12 cellular contexts compared by ENCODE assay signal in the genomic region with DNA sequence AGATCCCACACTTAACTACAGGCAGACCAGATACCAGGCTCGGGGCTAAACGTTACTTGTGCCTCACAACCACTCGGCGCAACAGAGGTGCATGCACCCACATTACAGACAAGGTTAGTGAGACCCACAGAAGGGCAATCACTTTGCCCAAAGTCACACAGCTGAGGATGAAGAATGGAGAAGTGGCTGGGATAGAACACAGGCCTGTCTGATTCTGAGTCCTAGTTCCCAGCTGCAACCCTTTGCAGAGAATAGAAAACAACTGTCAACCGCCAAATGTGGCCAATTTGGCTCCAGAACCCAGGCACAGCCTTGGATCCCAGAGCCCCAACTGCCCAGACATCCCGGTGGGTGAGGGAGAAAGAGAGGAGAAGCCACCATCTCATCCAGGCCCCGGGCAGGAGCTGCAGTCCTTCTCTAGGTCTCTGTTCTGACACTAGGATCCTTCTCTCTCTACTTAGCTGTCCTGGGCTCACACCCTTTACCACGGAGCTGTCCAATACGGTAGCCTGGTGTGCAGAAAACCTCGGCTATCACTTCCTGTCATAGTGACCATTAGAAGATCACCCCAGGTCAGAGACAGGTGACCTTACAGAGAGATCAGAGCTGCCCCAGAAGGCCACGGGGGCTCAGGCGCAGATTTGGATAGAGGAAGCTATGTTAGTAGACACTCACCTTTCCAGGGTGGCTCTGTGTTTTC. TPM values are rescaled to one million over a fixed set of nuclear protein-coding genes. Genes with fewer than 3 reads are reported as not detected.
DNase-seq lines count a peak whose midpoint lies in the region; ATAC-seq and TF ChIP-seq lines count a peak whose summit lies in the region.
"Had no signal": no experiment of that assay in that cellular context is flagged by ENCODE, and none has a peak within 500 bp of the region (broad histone marks: within the 10 kb centered on the region; RNA-seq: fewer than 3 reads in every experiment).

No MANE protein-coding gene starts in this region.

- 0 out of 2 replicates have a peak, but pooled peaks have one; percentile 9 for TF ChIP-seq CTCF in WTC11 (IDR thresholded peaks at IDR 0.05)

- peak overlapping the region; percentile 27 for H3K27ac ChIP-seq in layer of hippocampus (ENCODE audit: low read depth, low read length)

- ATAC-seq in stimulated activated naive CD8-positive, alpha-beta T cell treated with anti-CD3 and anti-CD28 coated beads, Interleukin-15, Interleukin-2, amounts not matched to agents 100 U/mL and 50 U/mL, for 24 hours = no peak
- ATAC-seq in WTC11 = no peak
- ATAC-seq in GM18511 (IDR thresholded peaks at IDR 0.05; ENCODE audit: unreplicated experiment) = no peak
- no peak for ATAC-seq in HG02610 (IDR thresholded peaks at IDR 0.05; ENCODE audit: unreplicated experiment)
- no peak for ATAC-seq in GM21367 (IDR thresholded peaks at IDR 0.05; ENCODE audit: unreplicated experiment)
- ATAC-seq: T-cell had no signal

- CTCF ChIA-PET in WTC11 (lab: Charles Lee) = interaction anchor here (0.6 to 8.6 kb wide), 18 partner anchors 9 to 345 kb away, joined by 3 to 108 read pairs (median 4); a partner anchor contains a TSS

- H3K36me3 Mint-ChIP-seq in stimulated activated naive CD8-positive, alpha-beta T cell treated with anti-CD3 and anti-CD28 coated beads, Interleukin-15, Interleukin-2, amounts not matched to agents 100 ng/mL and 50 ng/mL, for 24 hours (ENCODE audit: low read depth) = no peaks in the 10 kb centered on the region
- H3K36me3 Mint-ChIP-seq in WTC11 = no peaks in the 10 kb centered on the region
- H3K36me3 Mint-ChIP-seq: T-cell had no signal

- POLR2A ChIA-PET in WTC11 (lab: Charles Lee) = no interaction called here

- H3K4me3 Mint-ChIP-seq in stimulated activated naive CD8-positive, alpha-beta T cell treated with anti-CD3 and anti-CD28 coated beads, Interleukin-15, Interleukin-2, amounts not matched to agents 100 ng/mL and 50 ng/mL, for 24 hours = peak overlapping the region; percentile 61
- no peak overlapping the region for H3K4me3 Mint-ChIP-seq in WTC11
- H3K4me3 Mint-ChIP-seq: CD4-positive, alpha-beta T cell; T-cell had no signal

- no peaks in the 10 kb centered on the region for H3K27me3 ChIP-seq in layer of hippocampus (ENCODE audit: control insufficient read depth, insufficient read depth, low read length)

- no peak for DNase-seq in stimulated activated naive CD8-positive, alpha-beta T cell treated with anti-CD3 and anti-CD28 coated beads, Interleukin-15, Interleukin-2, amounts not matched to agents 100 U/mL and 50 U/mL, for 24 hours
- DNase-seq in WTC11 (ENCODE audit: low spot score) = no peak
- DNase-seq in NCI-H82 (lab: John Stamatoyannopoulos, UW) = no peak
- DNase-seq: central memory CD4-positive, alpha-beta T cell; NCI-H748 treated with DMSO at 0.1 percent for 48 hours had no signal

- no peaks in the 10 kb centered on the region for H3K9me3 Mint-ChIP-seq in stimulated activated naive CD8-positive, alpha-beta T cell treated with anti-CD3 and anti-CD28 coated beads, Interleukin-15, Interleukin-2, amounts not matched to agents 100 ng/mL and 50 ng/mL, for 24 hours
- H3K9me3 Mint-ChIP-seq in WTC11 = no peaks in the 10 kb centered on the region
- H3K9me3 Mint-ChIP-seq: CD4-positive, alpha-beta T cell; T-cell had no signal

- H3K27ac Mint-ChIP-seq in stimulated activated naive CD8-positive, alpha-beta T cell treated with anti-CD3 and anti-CD28 coated beads, Interleukin-15, Interleukin-2, amounts not matched to agents 100 ng/mL and 50 ng/mL, for 24 hours = no peak overlapping the region
- no peak overlapping the region for H3K27ac Mint-ChIP-seq in WTC11
- H3K27ac Mint-ChIP-seq: CD4-positive, alpha-beta T cell; T-cell had no signal

- H3K27me3 Mint-ChIP-seq in stimulated activated naive CD8-positive, alpha-beta T cell treated with anti-CD3 and anti-CD28 coated beads, Interleukin-15, Interleukin-2, amounts not matched to agents 100 ng/mL and 50 ng/mL, for 24 hours = peaks cover 4% of the 10 kb centered on the region
- no peaks in the 10 kb centered on the region for H3K27me3 Mint-ChIP-seq in WTC11 (ENCODE audit: low read depth)
- H3K27me3 Mint-ChIP-seq: CD4-positive, alpha-beta T cell; T-cell had no signal

- H3K4me1 Mint-ChIP-seq in stimulated activated naive CD8-positive, alpha-beta T cell treated with anti-CD3 and anti-CD28 coated beads, Interleukin-15, Interleukin-2, amounts not matched to agents 100 ng/mL and 50 ng/mL, for 24 hours (ENCODE audit: low read depth) = peaks cover 3% of the 10 kb centered on the region
- H3K4me1 Mint-ChIP-seq in WTC11 = peaks cover 20% of the 10 kb centered on the region

TF ChIP-seq in WTC11, 78 proteins besides CTCF, POLR2A, EP300 and RAD21 (continues in another document):
- TF ChIP-seq, protein P1, sequence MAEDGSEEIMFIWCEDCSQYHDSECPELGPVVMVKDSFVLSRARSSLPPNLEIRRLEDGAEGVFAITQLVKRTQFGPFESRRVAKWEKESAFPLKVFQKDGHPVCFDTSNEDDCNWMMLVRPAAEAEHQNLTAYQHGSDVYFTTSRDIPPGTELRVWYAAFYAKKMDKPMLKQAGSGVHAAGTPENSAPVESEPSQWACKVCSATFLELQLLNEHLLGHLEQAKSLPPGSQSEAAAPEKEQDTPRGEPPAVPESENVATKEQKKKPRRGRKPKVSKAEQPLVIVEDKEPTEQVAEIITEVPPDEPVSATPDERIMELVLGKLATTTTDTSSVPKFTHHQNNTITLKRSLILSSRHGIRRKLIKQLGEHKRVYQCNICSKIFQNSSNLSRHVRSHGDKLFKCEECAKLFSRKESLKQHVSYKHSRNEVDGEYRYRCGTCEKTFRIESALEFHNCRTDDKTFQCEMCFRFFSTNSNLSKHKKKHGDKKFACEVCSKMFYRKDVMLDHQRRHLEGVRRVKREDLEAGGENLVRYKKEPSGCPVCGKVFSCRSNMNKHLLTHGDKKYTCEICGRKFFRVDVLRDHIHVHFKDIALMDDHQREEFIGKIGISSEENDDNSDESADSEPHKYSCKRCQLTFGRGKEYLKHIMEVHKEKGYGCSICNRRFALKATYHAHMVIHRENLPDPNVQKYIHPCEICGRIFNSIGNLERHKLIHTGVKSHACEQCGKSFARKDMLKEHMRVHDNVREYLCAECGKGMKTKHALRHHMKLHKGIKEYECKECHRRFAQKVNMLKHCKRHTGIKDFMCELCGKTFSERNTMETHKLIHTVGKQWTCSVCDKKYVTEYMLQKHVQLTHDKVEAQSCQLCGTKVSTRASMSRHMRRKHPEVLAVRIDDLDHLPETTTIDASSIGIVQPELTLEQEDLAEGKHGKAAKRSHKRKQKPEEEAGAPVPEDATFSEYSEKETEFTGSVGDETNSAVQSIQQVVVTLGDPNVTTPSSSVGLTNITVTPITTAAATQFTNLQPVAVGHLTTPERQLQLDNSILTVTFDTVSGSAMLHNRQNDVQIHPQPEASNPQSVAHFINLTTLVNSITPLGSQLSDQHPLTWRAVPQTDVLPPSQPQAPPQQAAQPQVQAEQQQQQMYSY (CRISPR knock-in tag; IDR thresholded peaks at IDR 0.05) = no peak
- no peak for TF ChIP-seq FOXJ3 (CRISPR knock-in tag; IDR thresholded peaks at IDR 0.05; ENCODE audit: borderline replicate concordance)
- no peak for TF ChIP-seq NR2C2 (CRISPR knock-in tag; IDR thresholded peaks at IDR 0.05)
- TF ChIP-seq ELF4 (CRISPR knock-in tag; IDR thresholded peaks at IDR 0.05; ENCODE audit: low read depth) = no peak
- no peak for TF ChIP-seq NR1H2 (CRISPR knock-in tag; IDR thresholded peaks at IDR 0.05)
- TF ChIP-seq, protein P2, sequence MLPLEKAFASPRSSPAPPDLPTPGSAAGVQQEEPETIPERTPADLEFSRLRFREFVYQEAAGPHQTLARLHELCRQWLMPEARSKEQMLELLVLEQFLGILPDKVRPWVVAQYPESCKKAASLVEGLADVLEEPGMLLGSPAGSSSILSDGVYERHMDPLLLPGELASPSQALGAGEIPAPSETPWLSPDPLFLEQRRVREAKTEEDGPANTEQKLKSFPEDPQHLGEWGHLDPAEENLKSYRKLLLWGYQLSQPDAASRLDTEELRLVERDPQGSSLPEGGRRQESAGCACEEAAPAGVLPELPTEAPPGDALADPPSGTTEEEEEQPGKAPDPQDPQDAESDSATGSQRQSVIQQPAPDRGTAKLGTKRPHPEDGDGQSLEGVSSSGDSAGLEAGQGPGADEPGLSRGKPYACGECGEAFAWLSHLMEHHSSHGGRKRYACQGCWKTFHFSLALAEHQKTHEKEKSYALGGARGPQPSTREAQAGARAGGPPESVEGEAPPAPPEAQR (CRISPR knock-in tag; IDR thresholded peaks at IDR 0.05) = no peak
- TF ChIP-seq HMGA2 (CRISPR knock-in tag; IDR thresholded peaks at IDR 0.05) = no peak
- TF ChIP-seq KAT7 (CRISPR knock-in tag; IDR thresholded peaks at IDR 0.05; ENCODE audit: borderline replicate concordance) = no peak
- TF ChIP-seq, protein P3, sequence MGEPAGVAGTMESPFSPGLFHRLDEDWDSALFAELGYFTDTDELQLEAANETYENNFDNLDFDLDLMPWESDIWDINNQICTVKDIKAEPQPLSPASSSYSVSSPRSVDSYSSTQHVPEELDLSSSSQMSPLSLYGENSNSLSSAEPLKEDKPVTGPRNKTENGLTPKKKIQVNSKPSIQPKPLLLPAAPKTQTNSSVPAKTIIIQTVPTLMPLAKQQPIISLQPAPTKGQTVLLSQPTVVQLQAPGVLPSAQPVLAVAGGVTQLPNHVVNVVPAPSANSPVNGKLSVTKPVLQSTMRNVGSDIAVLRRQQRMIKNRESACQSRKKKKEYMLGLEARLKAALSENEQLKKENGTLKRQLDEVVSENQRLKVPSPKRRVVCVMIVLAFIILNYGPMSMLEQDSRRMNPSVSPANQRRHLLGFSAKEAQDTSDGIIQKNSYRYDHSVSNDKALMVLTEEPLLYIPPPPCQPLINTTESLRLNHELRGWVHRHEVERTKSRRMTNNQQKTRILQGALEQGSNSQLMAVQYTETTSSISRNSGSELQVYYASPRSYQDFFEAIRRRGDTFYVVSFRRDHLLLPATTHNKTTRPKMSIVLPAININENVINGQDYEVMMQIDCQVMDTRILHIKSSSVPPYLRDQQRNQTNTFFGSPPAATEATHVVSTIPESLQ (CRISPR knock-in tag; IDR thresholded peaks at IDR 0.05) = no peak
- no peak for TF ChIP-seq ZNF138 (CRISPR knock-in tag; conservative IDR thresholded peaks at IDR 0.05)
- TF ChIP-seq, protein P4, sequence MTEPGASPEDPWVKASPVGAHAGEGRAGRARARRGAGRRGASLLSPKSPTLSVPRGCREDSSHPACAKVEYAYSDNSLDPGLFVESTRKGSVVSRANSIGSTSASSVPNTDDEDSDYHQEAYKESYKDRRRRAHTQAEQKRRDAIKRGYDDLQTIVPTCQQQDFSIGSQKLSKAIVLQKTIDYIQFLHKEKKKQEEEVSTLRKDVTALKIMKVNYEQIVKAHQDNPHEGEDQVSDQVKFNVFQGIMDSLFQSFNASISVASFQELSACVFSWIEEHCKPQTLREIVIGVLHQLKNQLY (CRISPR knock-in tag; IDR thresholded peaks at IDR 0.05) = no peak
- no peak for TF ChIP-seq MXD4 (CRISPR knock-in tag; IDR thresholded peaks at IDR 0.05; ENCODE audit: borderline replicate concordance)

RNA-seq across cellular contexts. Expression of a gene that starts 59.1 kb away (rescaled TPM):
- total RNA-seq in WTC11 (2021) = 1.3 to 1.6 TPM (median 1.6 TPM) in 3 replicates
